In the genomic region with DNA sequence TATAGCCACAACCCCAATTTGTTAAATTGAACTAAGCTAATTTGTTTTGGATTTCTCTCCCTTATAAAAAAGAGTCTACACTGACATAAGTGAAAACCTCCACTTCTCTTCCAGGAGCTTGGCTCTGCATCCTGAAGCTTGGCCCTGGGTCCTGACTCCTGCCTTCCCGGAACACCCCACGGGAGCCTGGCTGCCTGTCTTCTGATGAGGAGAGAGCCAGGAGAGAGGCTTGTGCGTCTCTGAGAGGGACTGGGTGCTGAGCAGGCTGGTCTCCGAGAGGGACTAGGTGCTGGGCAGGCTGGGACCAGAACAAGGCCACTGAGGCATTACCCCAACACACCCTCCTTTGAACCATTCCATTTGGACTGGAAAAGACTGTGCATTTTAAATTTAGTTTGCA, we compare ENCODE assay signal across 12 cellular contexts. TPM values are rescaled to one million over a fixed set of nuclear protein-coding genes. Genes with fewer than 3 reads are reported as not detected.
"Had no signal": no experiment of that assay in that cellular context is flagged by ENCODE, and none has a peak within 500 bp of the region (broad histone marks: within the 10 kb centered on the region; RNA-seq: fewer than 3 reads in every experiment).

No MANE protein-coding gene starts in this region.

- H3K36me3 Mint-ChIP-seq: naive thymus-derived CD4-positive, alpha-beta T cell had no signal

- H3K27ac ChIP-seq: neutrophil, suprapubic skin, thyroid gland had no signal

- H3K9me3 Mint-ChIP-seq: naive thymus-derived CD4-positive, alpha-beta T cell had no signal

- H3K36me3 ChIP-seq: neutrophil, suprapubic skin, thyroid gland had no signal

- H3K9me3 ChIP-seq: neutrophil, suprapubic skin, thyroid gland had no signal

- H3K27me3 ChIP-seq: suprapubic skin, thyroid gland had no signal

- DNase-seq: central memory CD4-positive, alpha-beta T cell; effector memory CD4-positive, alpha-beta T cell; naive thymus-derived CD4-positive, alpha-beta T cell; posterior cingulate gyrus; small intestine; stimulated activated CD4-positive, alpha-beta T cell treated with anti-CD3 and anti-CD28 coated beads, Interleukin-12 subunit alpha, Interleukin-12 subunit beta, amount 100 ng/mL, for 4 hours; stimulated activated naive CD4-positive, alpha-beta T cell treated with Interleukin-2 at 50 U/mL for 16 hours; thyroid gland had no signal

- H3K4me3 ChIP-seq: suprapubic skin, thyroid gland had no signal

- ATAC-seq: esophagus mucosa; naive thymus-derived CD4-positive, alpha-beta T cell had no signal

- H3K4me3 Mint-ChIP-seq: naive thymus-derived CD4-positive, alpha-beta T cell had no signal

RNA-seq across cellular contexts. Expression of gene PTGES, which starts 6.5 kb away (rescaled TPM):
- total RNA-seq: pulmonary artery endothelial cell had no signal
- polyA plus RNA-seq: naive thymus-derived CD4-positive, alpha-beta T cell had no signal
